In the genomic region with DNA sequence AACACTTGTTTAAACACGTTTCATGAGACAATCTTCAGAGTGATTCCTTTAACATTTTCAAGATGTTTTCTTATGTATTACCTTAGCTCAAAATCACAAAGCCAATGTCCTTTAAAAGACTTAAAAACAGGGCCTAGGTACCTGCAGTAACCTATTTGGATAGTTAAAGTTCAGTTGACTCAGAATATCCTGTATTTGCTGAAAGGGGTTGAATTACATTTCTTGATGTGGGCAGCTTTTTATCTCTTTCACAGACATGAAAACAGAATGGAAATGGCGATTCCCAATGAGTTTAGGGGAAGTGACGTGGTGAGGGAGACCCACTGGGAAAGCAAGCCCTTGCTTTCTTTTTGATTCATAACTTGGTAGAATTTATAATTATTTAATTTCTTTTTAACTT, we compare ENCODE assay signal across 24 cellular contexts.
"Had no signal": no experiment of that assay in that cellular context is flagged by ENCODE, and none has a peak within 500 bp of the region (broad histone marks: within the 10 kb centered on the region; RNA-seq: fewer than 3 reads in every experiment).

No MANE protein-coding gene starts in this region.

- DNase-seq: activated CD4-positive, alpha-beta memory T cell treated with anti-CD3 and anti-CD28 coated beads, Interleukin-2, amount 10 ng/mL, durations not matched to agents 7 days and 5 days; activated CD4-positive, alpha-beta T cell treated with anti-CD3 and anti-CD28 coated beads for 36 hours; activated CD4-positive, alpha-beta T cell treated with anti-CD3 and anti-CD28 coated beads, Interleukin-2, amount 50 U/mL, for 1 hour; activated gamma-delta T cell; activated naive CD4-positive, alpha-beta T cell treated with anti-CD3 and anti-CD28 coated beads for 36 hours; activated T-cell treated with anti-CD3 and anti-CD28 coated beads for 4 hours; activated T-cell treated with anti-CD3 and anti-CD28 coated beads, Interleukin-2, amount 50 U/mL, for 48 hours; aorta; central memory CD4-positive, alpha-beta T cell; Kasumi-1; NCI-H1105 treated with DMSO at 0.1 percent for 48 hours; NCI-H1436 treated with DMSO at 0.1 percent for 48 hours; NCI-H187; NCI-H2081; NCI-H2171 treated with DMSO at 0.1 percent for 48 hours; NCI-H226; NCI-H82; RPMI8226; T-helper 1 cell; WERI-Rb-1 had no signal

- H3K4me3 ChIP-seq: SK-N-MC had no signal

- H3K36me3 ChIP-seq: WERI-Rb-1 had no signal

- ATAC-seq: activated CD4-positive, alpha-beta T cell treated with anti-CD3 and anti-CD28 coated beads for 36 hours; activated T-helper 17 cell treated with anti-CD3 and anti-CD28 coated beads, Interleukin-2, amount 50 U/mL, for 72 hours; Panc1; Right ventricle myocardium inferior had no signal

- H3K27ac ChIP-seq: SK-N-MC, WERI-Rb-1 had no signal

- H3K9me3 Mint-ChIP-seq: activated CD4-positive, alpha-beta memory T cell treated with anti-CD3 and anti-CD28 coated beads, Interleukin-2, amount 10 ng/mL, durations not matched to agents 7 days and 5 days; activated naive CD4-positive, alpha-beta T cell treated with anti-CD3 and anti-CD28 coated beads for 36 hours; activated T-helper 17 cell treated with anti-CD3 and anti-CD28 coated beads, Interleukin-2, amount 50 U/mL, for 72 hours had no signal

- H3K27me3 Mint-ChIP-seq: activated CD4-positive, alpha-beta memory T cell treated with anti-CD3 and anti-CD28 coated beads, Interleukin-2, amount 10 ng/mL, durations not matched to agents 7 days and 5 days; activated CD4-positive, alpha-beta T cell treated with anti-CD3 and anti-CD28 coated beads for 36 hours; activated T-helper 17 cell treated with anti-CD3 and anti-CD28 coated beads, Interleukin-2, amount 50 U/mL, for 72 hours had no signal

- H3K27ac Mint-ChIP-seq: activated CD4-positive, alpha-beta memory T cell treated with anti-CD3 and anti-CD28 coated beads, Interleukin-2, amount 10 ng/mL, durations not matched to agents 7 days and 5 days; activated CD4-positive, alpha-beta T cell treated with anti-CD3 and anti-CD28 coated beads for 36 hours; activated naive CD4-positive, alpha-beta T cell treated with anti-CD3 and anti-CD28 coated beads for 36 hours; activated T-helper 17 cell treated with anti-CD3 and anti-CD28 coated beads, Interleukin-2, amount 50 U/mL, for 72 hours had no signal

- H3K4me3 Mint-ChIP-seq: activated CD4-positive, alpha-beta memory T cell treated with anti-CD3 and anti-CD28 coated beads, Interleukin-2, amount 10 ng/mL, durations not matched to agents 7 days and 5 days; activated CD4-positive, alpha-beta T cell treated with anti-CD3 and anti-CD28 coated beads for 36 hours; activated naive CD4-positive, alpha-beta T cell treated with anti-CD3 and anti-CD28 coated beads for 36 hours; activated T-helper 17 cell treated with anti-CD3 and anti-CD28 coated beads, Interleukin-2, amount 50 U/mL, for 72 hours had no signal
